14 cellular contexts compared by ENCODE assay signal in the genomic region with DNA sequence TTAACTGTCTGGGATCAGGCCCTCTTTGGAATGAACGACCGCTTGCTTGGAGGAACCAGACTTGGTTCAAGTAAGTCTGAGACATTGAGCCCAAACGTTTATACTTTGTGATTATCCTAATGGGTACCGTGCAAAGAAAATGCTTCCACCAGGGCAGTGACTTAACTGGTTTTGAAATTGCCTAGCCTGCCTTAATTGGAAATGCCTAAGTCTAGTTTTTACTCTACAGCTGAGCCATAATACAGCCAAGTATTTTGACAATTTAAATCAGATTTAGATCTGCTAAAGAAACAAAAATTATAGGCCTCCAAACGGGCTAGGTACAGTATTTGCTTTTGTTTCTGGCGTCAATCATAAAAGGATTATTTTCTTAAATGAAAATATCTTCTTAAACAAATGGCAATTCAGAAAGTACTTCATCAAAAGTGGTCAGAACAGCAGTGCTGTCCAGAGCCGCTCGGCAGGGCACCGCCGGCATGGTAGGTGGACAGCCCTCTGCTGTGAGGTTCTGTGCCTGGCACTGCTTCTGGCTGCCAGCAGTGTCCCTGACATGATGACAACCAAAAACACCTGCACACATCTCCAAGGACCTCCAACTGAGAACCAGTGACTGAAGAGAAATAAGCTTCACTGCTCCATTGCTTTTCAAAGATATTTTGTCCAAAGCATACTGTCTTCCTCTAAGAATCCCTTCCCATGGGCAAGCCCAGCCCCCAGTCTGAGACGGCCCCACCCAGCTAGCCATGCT. TPM values are rescaled to one million over a fixed set of nuclear protein-coding genes. Genes with fewer than 3 reads are reported as not detected.
DNase-seq lines count a peak whose midpoint lies in the region; ATAC-seq and FAIRE-seq lines count a peak whose summit lies in the region.
"Had no signal": no experiment of that assay in that cellular context is flagged by ENCODE, and none has a peak within 500 bp of the region (broad histone marks: within the 10 kb centered on the region; RNA-seq: fewer than 3 reads in every experiment).

No MANE protein-coding gene starts in this region.

- H3K36me3 Mint-ChIP-seq in activated naive CD4-positive, alpha-beta T cell treated with anti-CD3 and anti-CD28 coated beads, Interleukin-2, amount 50 U/mL, for 72 hours = peaks cover 10 to 12% of the 10 kb centered on the region in 2 donors

- H2BK120ac ChIP-seq in mesendoderm (ENCODE audit: low read depth, low read length) = no peak overlapping the region

- no peak for DNase-seq in activated naive CD4-positive, alpha-beta T cell treated with anti-CD3 and anti-CD28 coated beads, Interleukin-2, amount 50 U/mL, for 72 hours (ENCODE audit: low spot score in 2 of 2)
- DNase-seq in mesendoderm (no peak), middle frontal gyrus (ENCODE audit: extremely low spot score, low spot score) (no peak), foreskin melanocyte (no peak), SIG-M5 treated with dmso at 0.1 percent for 504 hours (lab: John Stamatoyannopoulos, UW; ENCODE audit: unreplicated experiment) (no peak)
- DNase-seq: GM23248, islet precursor cell, NCI-H1436 treated with DMSO at 0.1 percent for 48 hours, NCI-H82, occipital lobe had no signal

- no peaks in the 10 kb centered on the region; the same call in 1 of the 2 replicates for H3K27me3 ChIP-seq in BLaER1
- no peaks in the 10 kb centered on the region for H3K27me3 ChIP-seq in mesendoderm (ENCODE audit: insufficient read depth, low read length, poor library complexity)

- H3K27ac ChIP-seq in BLaER1 (peak overlapping the region; percentile 44; the same call in 1 of the 2 replicates), mesendoderm (ENCODE audit: low read depth, low read length) (no peak overlapping the region)
- H3K27ac ChIP-seq: GM23248 had no signal

- H4K8ac ChIP-seq in mesendoderm (ENCODE audit: low read depth, low read length) = no peak overlapping the region

- H2BK5ac ChIP-seq in mesendoderm (ENCODE audit: low read length) = no peak overlapping the region

- H3K18ac ChIP-seq in mesendoderm (ENCODE audit: low read length) = no peak overlapping the region

- H3K23ac ChIP-seq in mesendoderm (ENCODE audit: low read length) = no peak overlapping the region

- ATAC-seq in activated naive CD4-positive, alpha-beta T cell treated with anti-CD3 and anti-CD28 coated beads, Interleukin-2, amount 50 U/mL, for 72 hours = no peak
- ATAC-seq in GM19395 (IDR thresholded peaks at IDR 0.05; ENCODE audit: unreplicated experiment) = no peak

- peaks cover 99% of the 10 kb centered on the region for H3K4me1 ChIP-seq in BLaER1
- H3K4me1 ChIP-seq in mesendoderm (ENCODE audit: control insufficient read depth, low read depth, low read length) = peaks cover under 1% of the 10 kb centered on the region

- no peaks in the 10 kb centered on the region for H3K9me3 Mint-ChIP-seq in activated naive CD4-positive, alpha-beta T cell treated with anti-CD3 and anti-CD28 coated beads, Interleukin-2, amount 50 U/mL, for 72 hours
- H3K9me3 Mint-ChIP-seq: T-cell had no signal

- H2AK5ac ChIP-seq in mesendoderm (ENCODE audit: low read length) = no peak overlapping the region

- H3K9ac ChIP-seq in BLaER1 (peak overlapping the region; percentile 25), mesendoderm (ENCODE audit: low read length) (no peak overlapping the region)
- H3K9ac ChIP-seq: GM23248 had no signal

- H3K79me1 ChIP-seq in mesendoderm (ENCODE audit: low read length) = no peaks in the 10 kb centered on the region

- H3K4me3 ChIP-seq in BLaER1 = no peak overlapping the region
- no peak overlapping the region for H3K4me3 ChIP-seq in mesendoderm (ENCODE audit: low read length)
- H3K4me3 ChIP-seq: GM23248 had no signal

- no peaks in the 10 kb centered on the region for H3K79me2 ChIP-seq in mesendoderm (ENCODE audit: control insufficient read depth, insufficient read depth, low read length)

- H3K9me3 ChIP-seq in BLaER1 = no peaks in the 10 kb centered on the region

- H3K4me2 ChIP-seq in BLaER1 = peak overlapping the region; percentile 71
- no peak overlapping the region for H3K4me2 ChIP-seq in mesendoderm (ENCODE audit: low read length)

- WGBS in mesendoderm (ENCODE audit: extremely low coverage, insufficient coverage, low lambda C conversion rate) = no CpG with 5 or more reads among the region's 11 CpGs

- H3K4ac ChIP-seq in mesendoderm (ENCODE audit: low read depth, low read length) = no peak overlapping the region

- H3K56ac ChIP-seq in mesendoderm (ENCODE audit: low read length) = peak overlapping the region; percentile 39

- no peak overlapping the region for H2BK15ac ChIP-seq in mesendoderm (replicated peaks; ENCODE audit: low read depth)

- H3K27ac Mint-ChIP-seq in activated naive CD4-positive, alpha-beta T cell treated with anti-CD3 and anti-CD28 coated beads, Interleukin-2, amount 50 U/mL, for 72 hours = peak overlapping the region; percentile 65 to 81

- FAIRE-seq in G401.6 (lab: Jason Lieb, UNC) = peak; percentile 95

- H4K20me1 ChIP-seq in BLaER1 = peaks cover 22% of the 10 kb centered on the region

- no peak overlapping the region for H4K5ac ChIP-seq in mesendoderm (ENCODE audit: low read length)

- H3K36me3 ChIP-seq in BLaER1 (peaks cover 39% of the 10 kb centered on the region), mesendoderm (ENCODE audit: control insufficient read depth, insufficient read depth, low read length) (peaks cover 9% of the 10 kb centered on the region)

RNA-seq across cellular contexts. Expression of gene EZR, which starts 55.6 kb away (rescaled TPM):
- total RNA-seq in activated naive CD4-positive, alpha-beta T cell treated with anti-CD3 and anti-CD28 coated beads, Interleukin-2, amount 50 U/mL, for 72 hours = 100 to 1,000 TPM; 187 to 207 TPM
- 145 TPM for polyA plus RNA-seq in mesendoderm (2013, experiment 1 of 2)
- polyA plus RNA-seq in mesendoderm (2013, experiment 2 of 2) = 153 TPM
